Comparison of ENCODE assay signal across 8 cellular contexts in genomic region chr1:42952353-42953001, GRCh38. TPM values are rescaled to one million over a fixed set of nuclear protein-coding genes. Genes with fewer than 3 reads are reported as not detected.
A peak's percentile ranks its signal among the peaks of the same experiment; 100 is the strongest.
DNase-seq lines count a peak whose midpoint lies in the region; ATAC-seq and TF ChIP-seq lines count a peak whose summit lies in the region.

No MANE protein-coding gene starts in this region.

- intact Hi-C loops in activated CD4-positive, alpha-beta T cell treated with anti-CD3 and anti-CD28 coated beads for 36 hours (cut with DNase I, micrococcal nuclease), result no loop called here

- no peak overlapping the region for H3K4me3 ChIP-seq in GM12864 (ENCODE audit: low read depth, low read length)

- H3K27me3 Mint-ChIP-seq in activated CD4-positive, alpha-beta T cell treated with anti-CD3 and anti-CD28 coated beads for 36 hours, result no peaks in the 10 kb centered on the region

- CTCF ChIA-PET in RWPE1 (lab: Yijun Ruan, JAX), result interaction anchor here (0.6 to 1.2 kb wide), 2 partner anchors 10 to 121 kb away, joined by 3 to 5 read pairs; no protein-coding TSS in a partner anchor
- CTCF ChIA-PET in activated CD4-positive, alpha-beta T cell treated with anti-CD3 and anti-CD28 coated beads for 36 hours (lab: Charles Lee), result interaction anchor here (0.9 to 2.8 kb wide), 5 partner anchors 10 to 121 kb away, joined by 3 to 12 read pairs (median 5); no protein-coding TSS in a partner anchor

- TF ChIP-seq CTCF in GM12864 (IDR thresholded peaks at IDR 0.05; ENCODE audit: low read depth, low read length, missing control alignments), result no peak
- TF ChIP-seq CTCF in RWPE1 (conservative IDR thresholded peaks at IDR 0.05; ENCODE audit: low read depth), result no peak

- H3K4me1 Mint-ChIP-seq in activated CD4-positive, alpha-beta T cell treated with anti-CD3 and anti-CD28 coated beads for 36 hours, result peaks cover 88% of the 10 kb centered on the region

- ATAC-seq in GM21619 (IDR thresholded peaks at IDR 0.05; ENCODE audit: unreplicated experiment), result peak; percentile 62
- no peak for ATAC-seq in activated CD4-positive, alpha-beta T cell treated with anti-CD3 and anti-CD28 coated beads for 36 hours

- DNase-seq in GM12864 (ENCODE audit: low read depth) (peak; percentile 57), RWPE1 (ENCODE audit: low spot score) (no peak), germinal center (ENCODE audit: low spot score) (peak; percentile 84), NCI-H82 (lab: John Stamatoyannopoulos, UW) (no peak), UCSD-AML1 (lab: John Stamatoyannopoulos, UW; ENCODE audit: unreplicated experiment) (no peak), NCI-H146 treated with DMSO at 0.1 percent for 48 hours (lab: John Stamatoyannopoulos, UW; ENCODE audit: unreplicated experiment) (no peak)
- DNase-seq in activated CD4-positive, alpha-beta T cell treated with anti-CD3 and anti-CD28 coated beads for 36 hours, result no peak

- H3K27ac ChIP-seq in RWPE1, result peak overlapping the region; percentile 75

- no peak overlapping the region for H3K4me3 Mint-ChIP-seq in activated CD4-positive, alpha-beta T cell treated with anti-CD3 and anti-CD28 coated beads for 36 hours

- H3K36me3 Mint-ChIP-seq in activated CD4-positive, alpha-beta T cell treated with anti-CD3 and anti-CD28 coated beads for 36 hours (ENCODE audit: low read depth), result peaks cover 72% of the 10 kb centered on the region

- POLR2A ChIA-PET in RWPE1 (lab: Yijun Ruan, JAX; ENCODE audit: low non-redundant PET), result interaction anchor here (1.0 kb wide), 1 partner anchor 9 kb away, joined by 4 read pairs; no protein-coding TSS in a partner anchor
- POLR2A ChIA-PET in activated CD4-positive, alpha-beta T cell treated with anti-CD3 and anti-CD28 coated beads for 36 hours (lab: Charles Lee), result interaction anchor here (0.6 to 2.4 kb wide), 5 partner anchors 8 to 47 kb away, joined by 3 to 10 read pairs (median 4); no protein-coding TSS in a partner anchor

- H3K27ac Mint-ChIP-seq in activated CD4-positive, alpha-beta T cell treated with anti-CD3 and anti-CD28 coated beads for 36 hours, result no peak overlapping the region

- no peaks in the 10 kb centered on the region for H3K9me3 Mint-ChIP-seq in activated CD4-positive, alpha-beta T cell treated with anti-CD3 and anti-CD28 coated beads for 36 hours (ENCODE audit: low read depth)

RNA-seq across cellular contexts. Expression of gene SLC2A1, which starts 6.2 kb away (rescaled TPM):
- total RNA-seq in activated CD4-positive, alpha-beta T cell treated with anti-CD3 and anti-CD28 coated beads for 36 hours, result 100 to 1,000 TPM; 115 to 125 TPM

Comparison
In these comparisons a context has a peak if more than half of its experiments do, and no peak if none do; other contexts are left out.
1. DNase-seq: peak in GM12864 (single experiment) and germinal center (single experiment); none in RWPE1 (single experiment), NCI-H82 (single experiment), activated CD4-positive, alpha-beta T cell treated with anti-CD3 and anti-CD28 coated beads for 36 hours (single experiment), UCSD-AML1 (single experiment) and NCI-H146 treated with DMSO at 0.1 percent for 48 hours (single experiment).